1 cellular context compared by ENCODE assay signal in genomic region chr16:77186298-77186697, GRCh38.
TF ChIP-seq lines count a peak whose summit lies in the region.

No MANE protein-coding gene starts in this region.

TF ChIP-seq in HEK293, 187 proteins besides CTCF, POLR2A, EP300 and RAD21 (continued from another document):
- TF ChIP-seq ZNF518A (tag by site-specific recombination; conservative IDR thresholded peaks at IDR 0.05; ENCODE audit: low read depth) (peak; percentile 77), ZNF140 (tag by site-specific recombination; IDR thresholded peaks at IDR 0.05) (peak; percentile 85), ZBTB11 (tag by site-specific recombination; conservative IDR thresholded peaks at IDR 0.05; ENCODE audit: low read depth) (peak; percentile 65), ZNF791 (tag by site-specific recombination; IDR thresholded peaks at IDR 0.05) (peak; percentile 74; the same call in 1 of the 2 replicates), ZNF426 (tag by site-specific recombination; IDR thresholded peaks at IDR 0.05) (peak; percentile 64), ZNF394 (tag by site-specific recombination; IDR thresholded peaks at IDR 0.05; ENCODE audit: borderline replicate concordance) (peak; percentile 85), ZNF138 (tag by site-specific recombination; IDR thresholded peaks at IDR 0.05; ENCODE audit: borderline replicate concordance) (0 out of 2 replicates have a peak, but pooled peaks have one; percentile 49), ZBTB8A (tag by site-specific recombination; IDR thresholded peaks at IDR 0.05) (peak; percentile 51; the same call in 1 of the 2 replicates), ZNF560 (tag by site-specific recombination; IDR thresholded peaks at IDR 0.05; ENCODE audit: borderline replicate concordance) (0 out of 2 replicates have a peak, but pooled peaks have one; percentile 19), ZNF555 (tag by site-specific recombination; conservative IDR thresholded peaks at IDR 0.05) (peak; percentile 75), RBAK (tag by site-specific recombination; IDR thresholded peaks at IDR 0.05) (0 out of 2 replicates have a peak, but pooled peaks have one; percentile 30)
TF ChIP-seq in HEK293: peak in this region for 18; not testable (repeated sequence) for 169.
